In genomic region chr2:111698743-111699554, GRCh38 we compare ENCODE assay signal across 8 cellular contexts.
DNase-seq lines count a peak whose midpoint lies in the region; ATAC-seq and TF ChIP-seq lines count a peak whose summit lies in the region.

No MANE protein-coding gene starts in this region.

- peak; percentile 80 for ATAC-seq in central memory CD8-positive, alpha-beta T cell (replicated peaks; ENCODE audit: extremely low read depth, poor library complexity, severe bottlenecking)
- ATAC-seq in right lobe of liver (peak; percentile 88 to 93 (median 90)), HG02938 (IDR thresholded peaks at IDR 0.05; ENCODE audit: unreplicated experiment) (no peak)

- H3K27ac ChIP-seq in WERI-Rb-1 (no peak overlapping the region), right lobe of liver (peak overlapping the region; percentile 41 to 47 (median 44))

- H3K4me3 Mint-ChIP-seq in central memory CD8-positive, alpha-beta T cell, result peak overlapping the region; percentile 66

- 22% methylated on average over 8 of the region's 13 CpGs for WGBS in right lobe of liver (ENCODE audit: insufficient coverage, low coverage, low lambda C conversion rate, missing lambda C conversion rate)

- peaks cover 21% of the 10 kb centered on the region for H3K4me1 Mint-ChIP-seq in central memory CD8-positive, alpha-beta T cell

- H3K27me3 Mint-ChIP-seq in central memory CD8-positive, alpha-beta T cell, result no peaks in the 10 kb centered on the region

- peaks cover 93% of the 10 kb centered on the region for H3K27me3 ChIP-seq in WERI-Rb-1 (ENCODE audit: insufficient read depth, low read depth, severe bottlenecking)
- no peaks in the 10 kb centered on the region for H3K27me3 ChIP-seq in right lobe of liver

- in situ Hi-C loops in GM13976 (cut with MboI; ENCODE audit: low sequenced_read_pairs, unreplicated experiment), result no loop called here

- DNase-seq in 8988T, result peak; percentile 78
- DNase-seq in GM13976 (ENCODE audit: low spot score), result no peak
- peak; percentile 77 for DNase-seq in NCI-H2171 (lab: John Stamatoyannopoulos, UW)
- no peak for DNase-seq in WERI-Rb-1
- DNase-seq in central memory CD8-positive, alpha-beta T cell (ENCODE audit: low spot score in 2 of 2), result peak in 1 of 2 donors; percentile 28
- DNase-seq in right lobe of liver, result peak; percentile 75 to 80 (median 78)
- peak; percentile 29 to 56 for DNase-seq in stimulated activated CD8-positive, alpha-beta memory T cell treated with anti-CD3 and anti-CD28 coated beads, Interleukin-15, amount 100 ng/mL, for 48 hours (ENCODE audit: low read depth in 2 of 2)

- H3K36me3 ChIP-seq in WERI-Rb-1 (no peaks in the 10 kb centered on the region), right lobe of liver (no peaks in the 10 kb centered on the region)

- peak; percentile 14 for TF ChIP-seq CTCF in GM13976 (IDR thresholded peaks at IDR 0.05; ENCODE audit: borderline replicate concordance, control extremely low read depth, extremely low read depth, insufficient read depth, missing control alignments)
- peak; percentile 20; the same call in 1 of the 2 replicates for TF ChIP-seq CTCF in WERI-Rb-1 (IDR thresholded peaks at IDR 0.05; ENCODE audit: low read depth, low read length)
- peak in 3 of 4 donors; percentile 15 to 53 (median 42) for TF ChIP-seq CTCF in right lobe of liver (IDR thresholded peaks at IDR 0.05)

- H3K9me3 ChIP-seq in WERI-Rb-1 (ENCODE audit: severe bottlenecking) (no peaks in the 10 kb centered on the region), right lobe of liver (no peaks in the 10 kb centered on the region)

- H3K36me3 Mint-ChIP-seq in central memory CD8-positive, alpha-beta T cell (ENCODE audit: insufficient read depth), result peaks cover 3% of the 10 kb centered on the region

- TF ChIP-seq POLR2A in right lobe of liver (IDR thresholded peaks at IDR 0.05), result no peak

- H3K4me3 ChIP-seq in WERI-Rb-1 (ENCODE audit: low read depth, low read length), result no peak overlapping the region
- H3K4me3 ChIP-seq in right lobe of liver, result peak overlapping the region in 2 of 3 donors; percentile 10 to 25

- no peaks in the 10 kb centered on the region for H3K9me3 Mint-ChIP-seq in central memory CD8-positive, alpha-beta T cell

- intact Hi-C loops in right lobe of liver (cut with DNase I), result no loop called here

- peak overlapping the region; percentile 79 for H3K27ac Mint-ChIP-seq in central memory CD8-positive, alpha-beta T cell (ENCODE audit: low read depth)

- peaks cover 0 to 18% (median 0%) of the 10 kb centered on the region in 4 donors for H3K4me1 ChIP-seq in right lobe of liver

Comparison
In these comparisons a context has a peak if more than half of its experiments do, and no peak if none do; other contexts are left out.
1. DNase-seq: peak in 8988T (single experiment), NCI-H2171 (single experiment), right lobe of liver (3 of 3) and stimulated activated CD8-positive, alpha-beta memory T cell treated with anti-CD3 and anti-CD28 coated beads, Interleukin-15, amount 100 ng/mL, for 48 hours (2 of 2); none in GM13976 (single experiment) and WERI-Rb-1 (single experiment).
2. Peak in every context shown above with its lines, with median percentiles within 50 percentile points of each other: CTCF ChIP-seq.